In genomic region chr7:47827321-47827720, GRCh38 we compare ENCODE assay signal across 28 cellular contexts.
A peak's percentile ranks its signal among the peaks of the same experiment; 100 is the strongest.
DNase-seq lines count a peak whose midpoint lies in the region; ATAC-seq and TF ChIP-seq lines count a peak whose summit lies in the region.
"Had no signal": no experiment of that assay in that cellular context is flagged by ENCODE, and none has a peak within 500 bp of the region (broad histone marks: within the 10 kb centered on the region; RNA-seq: fewer than 3 reads in every experiment).

No MANE protein-coding gene starts in this region.

- no peak for ATAC-seq in GM23338
- no peak for ATAC-seq in GM21515 (IDR thresholded peaks at IDR 0.05; ENCODE audit: unreplicated experiment)
- ATAC-seq in HG03196 (IDR thresholded peaks at IDR 0.05; ENCODE audit: unreplicated experiment): no peak
- ATAC-seq: activated naive CD8-positive, alpha-beta T cell treated with anti-CD3 and anti-CD28 coated beads, Interleukin-2, amount 50 U/mL, for 24 hours; effector memory CD8-positive, alpha-beta T cell; HCT116; stimulated activated effector memory CD8-positive, alpha-beta T cell treated with anti-CD3 and anti-CD28 coated beads, Interleukin-12 subunit alpha, Interleukin-12 subunit beta, amount 100 ng/mL, for 72 hours; T-cell had no signal

- DNase-seq in GM23338 (ENCODE audit: low spot score): no peak
- peak; percentile 34 for DNase-seq in RPMI7951 (ENCODE audit: low read depth)
- peak; percentile 28 for DNase-seq in globus pallidus (ENCODE audit: low spot score)
- peak; percentile 46 for DNase-seq in pons (ENCODE audit: low spot score)
- no peak for DNase-seq in NCI-H510A treated with DMSO at 0.1 percent for 48 hours (lab: John Stamatoyannopoulos, UW)
- DNase-seq: activated CD4-positive, alpha-beta memory T cell treated with anti-CD3 and anti-CD28 coated beads, Interleukin-2, amount 10 ng/mL, durations not matched to agents 7 days and 5 days; activated CD4-positive, CD25-positive, alpha-beta regulatory T cell treated with anti-CD3 and anti-CD28 coated beads, Interleukin-2, amount 50 U/mL, for 72 hours; activated naive CD8-positive, alpha-beta T cell treated with anti-CD3 and anti-CD28 coated beads, Interleukin-2, amount 50 U/mL, for 24 hours; brain microvascular endothelial cell; effector memory CD8-positive, alpha-beta T cell; NCI-H1417 treated with DMSO at 0.1 percent for 48 hours; NCI-H2081 treated with DMSO at 0.1 percent for 48 hours; NCI-H345; NCI-H82; nephron progenitor cell; SHP77 treated with DMSO at 0.1 percent for 48 hours; small intestine; T-cell; uterus had no signal

- H3K36me3 ChIP-seq in GM23338 (ENCODE audit: insufficient read depth): no peaks in the 10 kb centered on the region
- H3K36me3 ChIP-seq: brain microvascular endothelial cell, esophagus muscularis mucosa, prostate gland, suprapubic skin, uterus had no signal

- no peaks in the 10 kb centered on the region for H3K27me3 ChIP-seq in GM23338 (ENCODE audit: insufficient read depth)
- H3K27me3 ChIP-seq: brain microvascular endothelial cell, esophagus muscularis mucosa, suprapubic skin, uterus had no signal

- H2AFZ ChIP-seq in GM23338: peak overlapping the region; percentile 23; the same call in 1 of the 2 replicates

- no peak overlapping the region for H3K4me3 ChIP-seq in GM23338
- H3K4me3 ChIP-seq: esophagus muscularis mucosa, prostate gland, suprapubic skin, uterus had no signal

- no peaks in the 10 kb centered on the region for H3K4me1 ChIP-seq in GM23338 (ENCODE audit: insufficient read depth)
- H3K4me1 ChIP-seq: prostate gland, uterus had no signal

- H3K9me2 ChIP-seq in GM23338 (ENCODE audit: insufficient read depth): no peaks in the 10 kb centered on the region

- H3K27me3 Mint-ChIP-seq in GM23338 (ENCODE audit: insufficient read depth, low read depth, poor library complexity): peaks cover 2% of the 10 kb centered on the region
- H3K27me3 Mint-ChIP-seq: activated naive CD8-positive, alpha-beta T cell treated with anti-CD3 and anti-CD28 coated beads, Interleukin-2, amount 50 U/mL, for 24 hours had no signal

- H3K27ac Mint-ChIP-seq in GM23338: no peak overlapping the region
- H3K27ac Mint-ChIP-seq: activated CD4-positive, alpha-beta memory T cell treated with anti-CD3 and anti-CD28 coated beads, Interleukin-2, amount 10 ng/mL, durations not matched to agents 7 days and 5 days; activated naive CD8-positive, alpha-beta T cell treated with anti-CD3 and anti-CD28 coated beads, Interleukin-2, amount 50 U/mL, for 24 hours; effector memory CD8-positive, alpha-beta T cell; nephron progenitor cell; T-cell had no signal

- H3K79me2 ChIP-seq in GM23338 (replicated peaks; ENCODE audit: insufficient read depth): no peaks in the 10 kb centered on the region

- no peaks in the 10 kb centered on the region for H3F3A ChIP-seq in GM23338 (replicated peaks; ENCODE audit: low read depth)

- no peak overlapping the region for H3K4me3 Mint-ChIP-seq in GM23338
- H3K4me3 Mint-ChIP-seq: activated CD4-positive, alpha-beta memory T cell treated with anti-CD3 and anti-CD28 coated beads, Interleukin-2, amount 10 ng/mL, durations not matched to agents 7 days and 5 days; activated naive CD8-positive, alpha-beta T cell treated with anti-CD3 and anti-CD28 coated beads, Interleukin-2, amount 50 U/mL, for 24 hours; effector memory CD8-positive, alpha-beta T cell; nephron progenitor cell; stimulated activated effector memory CD8-positive, alpha-beta T cell treated with anti-CD3 and anti-CD28 coated beads, Interleukin-12 subunit alpha, Interleukin-12 subunit beta, amount 100 ng/mL, for 72 hours; T-cell had no signal

- no peak overlapping the region for H3K27ac ChIP-seq in GM23338 (ENCODE audit: low read depth)
- H3K27ac ChIP-seq: brain microvascular endothelial cell, C4-2B, esophagus muscularis mucosa, HL-60, prostate gland, suprapubic skin, uterus had no signal

- no peaks in the 10 kb centered on the region for H3K9me3 Mint-ChIP-seq in GM23338
- H3K9me3 Mint-ChIP-seq: activated CD4-positive, alpha-beta memory T cell treated with anti-CD3 and anti-CD28 coated beads, Interleukin-2, amount 10 ng/mL, durations not matched to agents 7 days and 5 days; activated naive CD8-positive, alpha-beta T cell treated with anti-CD3 and anti-CD28 coated beads, Interleukin-2, amount 50 U/mL, for 24 hours; effector memory CD8-positive, alpha-beta T cell; nephron progenitor cell; stimulated activated effector memory CD8-positive, alpha-beta T cell treated with anti-CD3 and anti-CD28 coated beads, Interleukin-12 subunit alpha, Interleukin-12 subunit beta, amount 100 ng/mL, for 72 hours; T-cell had no signal

- H3K36me3 Mint-ChIP-seq in GM23338 (ENCODE audit: low read depth): no peaks in the 10 kb centered on the region
- H3K36me3 Mint-ChIP-seq: stimulated activated effector memory CD8-positive, alpha-beta T cell treated with anti-CD3 and anti-CD28 coated beads, Interleukin-12 subunit alpha, Interleukin-12 subunit beta, amount 100 ng/mL, for 72 hours; T-cell had no signal

- H4K20me1 ChIP-seq in GM23338 (replicated peaks; ENCODE audit: insufficient read depth): no peaks in the 10 kb centered on the region

- no peaks in the 10 kb centered on the region for H3K4me1 Mint-ChIP-seq in GM23338
- H3K4me1 Mint-ChIP-seq: activated CD4-positive, alpha-beta memory T cell treated with anti-CD3 and anti-CD28 coated beads, Interleukin-2, amount 10 ng/mL, durations not matched to agents 7 days and 5 days; activated naive CD8-positive, alpha-beta T cell treated with anti-CD3 and anti-CD28 coated beads, Interleukin-2, amount 50 U/mL, for 24 hours; stimulated activated effector memory CD8-positive, alpha-beta T cell treated with anti-CD3 and anti-CD28 coated beads, Interleukin-12 subunit alpha, Interleukin-12 subunit beta, amount 100 ng/mL, for 72 hours; T-cell had no signal

- TF ChIP-seq CTCF in GM23338 (conservative IDR thresholded peaks at IDR 0.05; ENCODE audit: low read depth in 2 of 2): no peak

- H3K4me2 ChIP-seq in GM23338: no peak overlapping the region

TF ChIP-seq in GM23338, 12 proteins besides CTCF, POLR2A, EP300 and RAD21 (continues in another document):
- TF ChIP-seq NANOG (IDR thresholded peaks at IDR 0.05; ENCODE audit: borderline replicate concordance): no peak
- TF ChIP-seq ZNF462 (CRISPR knock-in tag; IDR thresholded peaks at IDR 0.05): no peak

Comparison
In these comparisons a context has a peak if more than half of its experiments do, and no peak if none do; other contexts are left out.
1. DNase-seq: peak in RPMI7951 (single experiment), globus pallidus (single experiment) and pons (single experiment); none in GM23338 (single experiment) and NCI-H510A treated with DMSO at 0.1 percent for 48 hours (single experiment).